In the genomic region with DNA sequence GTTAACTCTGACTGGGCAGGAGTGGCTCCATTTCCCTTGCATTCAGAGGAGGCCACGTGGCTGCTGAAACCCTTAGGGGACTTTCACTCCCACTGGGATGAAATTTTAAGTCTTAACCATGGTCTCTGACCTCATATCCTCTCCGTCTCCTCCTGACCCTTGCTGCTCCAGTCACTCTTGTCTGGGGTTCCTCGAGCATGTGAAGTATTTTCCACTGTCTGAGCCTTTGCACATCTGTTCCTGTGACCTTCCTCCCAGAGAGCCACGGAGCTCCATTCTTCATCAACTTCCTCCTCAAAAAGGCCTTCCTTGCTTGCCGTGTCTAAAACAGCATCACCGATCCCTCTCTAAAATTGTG, we compare ENCODE assay signal across 23 cellular contexts.
A peak's percentile ranks its signal among the peaks of the same experiment; 100 is the strongest.
DNase-seq lines count a peak whose midpoint lies in the region; ATAC-seq and TF ChIP-seq lines count a peak whose summit lies in the region.
"Had no signal": no experiment of that assay in that cellular context is flagged by ENCODE, and none has a peak within 500 bp of the region (broad histone marks: within the 10 kb centered on the region; RNA-seq: fewer than 3 reads in every experiment).

No MANE protein-coding gene starts in this region.

- H3K36me3 Mint-ChIP-seq in osteocyte (ENCODE audit: unreplicated experiment) = no peaks in the 10 kb centered on the region

- no peak overlapping the region for H3K4me3 Mint-ChIP-seq in osteocyte (ENCODE audit: unreplicated experiment)
- H3K4me3 Mint-ChIP-seq: central memory CD8-positive, alpha-beta T cell; effector memory CD8-positive, alpha-beta T cell had no signal

- H3K27me3 Mint-ChIP-seq in osteocyte (ENCODE audit: unreplicated experiment) = no peaks in the 10 kb centered on the region

- H3K9me3 Mint-ChIP-seq in osteocyte (ENCODE audit: unreplicated experiment) = peaks cover 8% of the 10 kb centered on the region
- H3K9me3 Mint-ChIP-seq: central memory CD8-positive, alpha-beta T cell; effector memory CD8-positive, alpha-beta T cell had no signal

- H3K4me1 ChIP-seq in breast epithelium = no peaks in the 10 kb centered on the region
- no peaks in the 10 kb centered on the region for H3K4me1 ChIP-seq in mammary epithelial cell (ENCODE audit: insufficient read depth, low read length)
- peaks cover 0 to 16% (median 4%) of the 10 kb centered on the region in 3 donors for H3K4me1 ChIP-seq in gastroesophageal sphincter
- no peaks in the 10 kb centered on the region for H3K4me1 ChIP-seq in OCI-LY7 (ENCODE audit: insufficient read depth, low read length, poor library complexity, severe bottlenecking)

- H3K9me2 ChIP-seq in OCI-LY7 (ENCODE audit: insufficient read depth, low read length) = no peaks in the 10 kb centered on the region
- H3K9me2 ChIP-seq: SK-N-SH had no signal

- H3K4me3 ChIP-seq in breast epithelium (no peak overlapping the region), mammary epithelial cell (replicated peaks in 1 of 3; ENCODE audit: insufficient read depth in 1 of 3, low read depth in 2 of 3, low read length in 3 of 3) (no peak overlapping the region), gastroesophageal sphincter (no peak overlapping the region), OCI-LY7 (ENCODE audit: low read depth, low read length, poor library complexity, severe bottlenecking) (no peak overlapping the region)
- H3K4me3 ChIP-seq: GM12878, mucosa of descending colon had no signal

- DNase-seq in breast epithelium (ENCODE audit: low spot score in 2 of 2) (no peak), mammary epithelial cell (no peak), osteocyte (ENCODE audit: extremely low spot score, unreplicated experiment) (no peak), SK-N-DZ (ENCODE audit: low spot score) (no peak), NCI-H524 (lab: John Stamatoyannopoulos, UW) (no peak), OCI-LY7 (ENCODE audit: low spot score) (no peak)
- DNase-seq: activated CD4-positive, alpha-beta T cell treated with anti-CD3 and anti-CD28 coated beads for 1 hour; C1 segment of cervical spinal cord; effector memory CD8-positive, alpha-beta T cell; GF-D8; kidney; mucosa of descending colon; NCI-H1417; NCI-H2171 treated with DMSO at 0.1 percent for 48 hours; NCI-H82; SK-N-SH; stimulated activated CD4-positive, alpha-beta T cell treated with anti-CD3 and anti-CD28 coated beads, Interleukin-4, amount 100 ng/mL, for 1 hour; substantia nigra had no signal

- in situ Hi-C loops in mammary epithelial cell (cut with MboI; ENCODE audit: low sequenced_read_pairs in 2 of 2) = loop anchor here (25.0 kb wide), 2 partner anchors 344 to 844 kb away; no protein-coding TSS in a partner anchor

- no peaks in the 10 kb centered on the region for H3K9me3 ChIP-seq in breast epithelium
- no peaks in the 10 kb centered on the region for H3K9me3 ChIP-seq in mammary epithelial cell (replicated peaks; ENCODE audit: insufficient read depth, low read length)
- H3K9me3 ChIP-seq in gastroesophageal sphincter = peaks cover 0 to under 1% (median 0%) of the 10 kb centered on the region in 3 donors
- H3K9me3 ChIP-seq in OCI-LY7 (ENCODE audit: low read length) = no peaks in the 10 kb centered on the region
- H3K9me3 ChIP-seq: mucosa of descending colon, SK-N-SH had no signal

- H3K36me3 ChIP-seq in breast epithelium = no peaks in the 10 kb centered on the region
- H3K36me3 ChIP-seq in mammary epithelial cell (ENCODE audit: insufficient read depth, low read length) = no peaks in the 10 kb centered on the region
- no peaks in the 10 kb centered on the region for H3K36me3 ChIP-seq in gastroesophageal sphincter
- no peaks in the 10 kb centered on the region for H3K36me3 ChIP-seq in OCI-LY7 (ENCODE audit: insufficient read depth, low read length)

- ATAC-seq in gastroesophageal sphincter (no peak), GM18519 (IDR thresholded peaks at IDR 0.05; ENCODE audit: low FRiP score, unreplicated experiment) (no peak)
- ATAC-seq: effector memory CD8-positive, alpha-beta T cell; GM12878 had no signal

- H3K79me2 ChIP-seq in mammary epithelial cell (ENCODE audit: insufficient read depth, low read length) (no peaks in the 10 kb centered on the region), OCI-LY7 (ENCODE audit: insufficient read depth, low read depth, low read length) (no peaks in the 10 kb centered on the region)

- CTCF ChIA-PET in mammary epithelial cell (lab: Charles Lee; ENCODE audit: low non-redundant PET) (no interaction called here), OCI-LY7 (lab: Charles Lee; ENCODE audit: unreplicated experiment) (no interaction called here)

- H3K4me1 Mint-ChIP-seq in osteocyte (ENCODE audit: unreplicated experiment) = peaks cover 16% of the 10 kb centered on the region
- H3K4me1 Mint-ChIP-seq: central memory CD8-positive, alpha-beta T cell had no signal

- H3K27me3 ChIP-seq in breast epithelium = no peaks in the 10 kb centered on the region
- H3K27me3 ChIP-seq in mammary epithelial cell (ENCODE audit: insufficient read depth, low read length) = peaks cover 1% of the 10 kb centered on the region
- no peaks in the 10 kb centered on the region for H3K27me3 ChIP-seq in gastroesophageal sphincter

- intact Hi-C loops in breast epithelium (cut with DNase I; ENCODE audit: low total_unique reads) = no loop called here
- intact Hi-C loops in mammary epithelial cell (cut with micrococcal nuclease) = no loop called here
- intact Hi-C loops in OCI-LY7 (cut with micrococcal nuclease; ENCODE audit: unreplicated experiment) = no loop called here

- H4K20me1 ChIP-seq in mammary epithelial cell (ENCODE audit: insufficient read depth, low read length) = no peaks in the 10 kb centered on the region
- H4K20me1 ChIP-seq in OCI-LY7 (ENCODE audit: insufficient read depth, low read length) = no peaks in the 10 kb centered on the region

- TF ChIP-seq POLR2A in breast epithelium (IDR thresholded peaks at IDR 0.05) (no peak), gastroesophageal sphincter (IDR thresholded peaks at IDR 0.05) (no peak)

- H2AFZ ChIP-seq in mammary epithelial cell (ENCODE audit: low read depth, low read length) (no peak overlapping the region), OCI-LY7 (ENCODE audit: low read length) (no peak overlapping the region)

- no peak overlapping the region for H3K4me2 ChIP-seq in mammary epithelial cell (ENCODE audit: insufficient read depth, low read depth, low read length)
- no peak overlapping the region for H3K4me2 ChIP-seq in OCI-LY7 (ENCODE audit: low read length)

- POLR2A ChIA-PET in OCI-LY7 (lab: Charles Lee) = no interaction called here

- BruUV-seq in mammary epithelial cell (replicated peaks; lab: Mats Ljungman, UMichigan) (no TSS peak), OCI-LY7 (replicated peaks; lab: Mats Ljungman, UMichigan) (no TSS peak)

- peak overlapping the region; percentile 32 for H3K27ac Mint-ChIP-seq in osteocyte (ENCODE audit: unreplicated experiment)
- H3K27ac Mint-ChIP-seq: effector memory CD8-positive, alpha-beta T cell had no signal

- no peak for TF ChIP-seq EP300 in gastroesophageal sphincter (IDR thresholded peaks at IDR 0.05)

- 80% methylated on average over 6 of the region's 6 CpGs for WGBS in mammary epithelial cell (ENCODE audit: low coverage, missing lambda C conversion rate)
- whole genome bisulfite sequencing in gastroesophageal sphincter (ENCODE audit: low coverage in 1 of 2), 2 donors = 52 to 74% methylated on average over 4 to 6 of the region's 6 CpGs

- dilution Hi-C loops in mammary epithelial cell (cut with HindIII; ENCODE audit: low sequenced_read_pairs) = no loop called here

- no peak overlapping the region for H3K9ac ChIP-seq in mammary epithelial cell (ENCODE audit: insufficient read depth, low read length)
- H3K9ac ChIP-seq: SK-N-SH had no signal

- TF ChIP-seq CTCF in breast epithelium (IDR thresholded peaks at IDR 0.05) (no peak), mammary epithelial cell (conservative IDR thresholded peaks at IDR 0.05 in 1 of 2, IDR thresholded peaks at IDR 0.05 in 1 of 2; ENCODE audit: extremely low read depth in 1 of 2, insufficient read depth in 1 of 2, low read depth in 1 of 2, low read length in 2 of 2) (no peak), gastroesophageal sphincter (IDR thresholded peaks at IDR 0.05) (no peak), osteocyte (IDR thresholded peaks at IDR 0.05) (no peak), OCI-LY7 (conservative IDR thresholded peaks at IDR 0.05; ENCODE audit: low read length) (no peak)

- H3K27ac ChIP-seq in breast epithelium (peak overlapping the region; percentile 68), mammary epithelial cell (ENCODE audit: insufficient read depth, low read depth, low read length) (no peak overlapping the region), gastroesophageal sphincter (peak overlapping the region in 3 of 4 donors; percentile 39 to 71 (median 68)), OCI-LY7 (ENCODE audit: low read depth, low read length, poor library complexity, severe bottlenecking) (no peak overlapping the region)
- H3K27ac ChIP-seq: 22Rv1 had no signal

Comparison
In these comparisons a context has a peak if more than half of its experiments do, and no peak if none do; other contexts are left out.
1. H3K27ac ChIP-seq: peak in breast epithelium (2 of 2) and gastroesophageal sphincter (3 of 4); none in mammary epithelial cell (single experiment) and OCI-LY7 (single experiment).